8 cellular contexts compared by ENCODE assay signal in genomic region chr11:130390071-130390758, GRCh38. TPM values are rescaled to one million over a fixed set of nuclear protein-coding genes. Genes with fewer than 3 reads are reported as not detected.
DNase-seq lines count a peak whose midpoint lies in the region; ATAC-seq and TF ChIP-seq lines count a peak whose summit lies in the region.

No MANE protein-coding gene starts in this region.

- intact Hi-C loops in Right ventricle myocardium inferior (cut with DNase I), result no loop called here
- intact Hi-C loops in tibial artery (cut with DNase I; ENCODE audit: low total_unique reads), result loop anchor here (5.0 kb wide), 1 partner anchor 37 kb away; the partner anchor contains the start of gene ADAMTS8

- no peak for ATAC-seq in Right ventricle myocardium inferior

- H3K9me3 Mint-ChIP-seq in immature natural killer cell, result no peaks in the 10 kb centered on the region

- DNase-seq in cardiac muscle cell (ENCODE audit: low read depth in 1 of 2, low spot score in 1 of 2), result peak; percentile 32 to 74
- DNase-seq in Right ventricle myocardium inferior (ENCODE audit: missing footprints), result no peak
- DNase-seq in adipocyte (ENCODE audit: low read depth), result peak; percentile 85
- DNase-seq in immature natural killer cell, result peak in 2 of 3 donors; percentile 26 to 39
- DNase-seq in tibial artery, result no peak
- DNase-seq in DMS153 (lab: John Stamatoyannopoulos, UW), result no peak
- DNase-seq in T-helper 9 cell, result no peak
- DNase-seq in stimulated activated CD4-positive, alpha-beta T cell treated with anti-CD3 and anti-CD28 coated beads, Interleukin-4, amount 100 ng/mL, for 1 hour, result no peak

- no peak overlapping the region for H3K4me3 ChIP-seq in cardiac muscle cell
- no peak overlapping the region for H3K4me3 ChIP-seq in adipocyte (ENCODE audit: low read length)
- no peak overlapping the region for H3K4me3 ChIP-seq in tibial artery

- no peaks in the 10 kb centered on the region for H3K9me3 ChIP-seq in cardiac muscle cell (ENCODE audit: low read depth)
- no peaks in the 10 kb centered on the region for H3K9me3 ChIP-seq in adipocyte (ENCODE audit: control insufficient read depth, low read length)
- no peaks in the 10 kb centered on the region for H3K9me3 ChIP-seq in tibial artery

- peaks cover 0 to 7% (median 4%) of the 10 kb centered on the region in 3 donors for H3K36me3 Mint-ChIP-seq in immature natural killer cell

- no peak overlapping the region for H3K27ac ChIP-seq in cardiac muscle cell
- H3K27ac ChIP-seq in tibial artery, result no peak overlapping the region

- peak overlapping the region; percentile 94 to 99 (median 96) for H3K27ac Mint-ChIP-seq in immature natural killer cell

- H3K9ac ChIP-seq in adipocyte (ENCODE audit: low read length), result no peak overlapping the region

- H3K27me3 Mint-ChIP-seq in immature natural killer cell (ENCODE audit: low read depth in 3 of 3), result peaks cover 2 to 17% (median 3%) of the 10 kb centered on the region in 3 donors

- peaks cover 56 to 57% of the 10 kb centered on the region in 2 donors for H3K4me1 Mint-ChIP-seq in immature natural killer cell

- peak; percentile 63 for TF ChIP-seq CTCF in cardiac muscle cell (IDR thresholded peaks at IDR 0.05; ENCODE audit: low read depth, low read length)
- TF ChIP-seq CTCF in tibial artery (IDR thresholded peaks at IDR 0.05), result peak; percentile 28 to 45

- peak overlapping the region; percentile 77 to 89 (median 85) for H3K4me3 Mint-ChIP-seq in immature natural killer cell

- no peaks in the 10 kb centered on the region for H3K36me3 ChIP-seq in cardiac muscle cell
- H3K36me3 ChIP-seq in adipocyte (ENCODE audit: control insufficient read depth, insufficient read depth, low read length, severe bottlenecking), result no peaks in the 10 kb centered on the region
- H3K36me3 ChIP-seq in tibial artery, result no peaks in the 10 kb centered on the region

- H3K27me3 ChIP-seq in cardiac muscle cell, result peaks cover 3% of the 10 kb centered on the region
- H3K27me3 ChIP-seq in adipocyte (replicated peaks; ENCODE audit: control insufficient read depth, insufficient read depth, low read length), result peaks cover 41% of the 10 kb centered on the region
- no peaks in the 10 kb centered on the region for H3K27me3 ChIP-seq in tibial artery

- H3K4me1 ChIP-seq in cardiac muscle cell (ENCODE audit: low read depth) (no peaks in the 10 kb centered on the region), adipocyte (ENCODE audit: control insufficient read depth, insufficient read depth, low read length) (no peaks in the 10 kb centered on the region), tibial artery (peaks cover 0 to 10% (median 5%) of the 10 kb centered on the region in 4 donors)

RNA-seq across cellular contexts. Expression of gene ADAMTS8, which starts 38.2 kb away (rescaled TPM):
- total RNA-seq in cardiac muscle cell (3.1 and 6.6 TPM in 2 replicates), Right ventricle myocardium inferior (0.57 TPM)
- polyA plus RNA-seq in cardiac muscle cell (3.8 and 4.0 TPM in 2 replicates), immature natural killer cell (under 1 TPM in 1 of 3 donors, not detected in 2; 0.18 TPM)

RNA-seq across cellular contexts. Expression of gene ADAMTS15, which starts 58.2 kb away (rescaled TPM):
- total RNA-seq in cardiac muscle cell, result 12.9 and 13.0 TPM in 2 replicates
- polyA plus RNA-seq in cardiac muscle cell, result 2.2 and 2.4 TPM in 2 replicates
- total RNA-seq in Right ventricle myocardium inferior, result 45.6 TPM
- polyA plus RNA-seq in immature natural killer cell, result not detected

Comparison
In these comparisons a context has a peak if more than half of its experiments do, and no peak if none do; other contexts are left out.
1. DNase-seq: peak in cardiac muscle cell (2 of 2), adipocyte (single experiment) and immature natural killer cell (2 of 3); none in Right ventricle myocardium inferior (single experiment), tibial artery (0 of 2), DMS153 (single experiment), T-helper 9 cell (single experiment) and stimulated activated CD4-positive, alpha-beta T cell treated with anti-CD3 and anti-CD28 coated beads, Interleukin-4, amount 100 ng/mL, for 1 hour (single experiment).